8 cellular contexts compared by ENCODE assay signal in the genomic region with DNA sequence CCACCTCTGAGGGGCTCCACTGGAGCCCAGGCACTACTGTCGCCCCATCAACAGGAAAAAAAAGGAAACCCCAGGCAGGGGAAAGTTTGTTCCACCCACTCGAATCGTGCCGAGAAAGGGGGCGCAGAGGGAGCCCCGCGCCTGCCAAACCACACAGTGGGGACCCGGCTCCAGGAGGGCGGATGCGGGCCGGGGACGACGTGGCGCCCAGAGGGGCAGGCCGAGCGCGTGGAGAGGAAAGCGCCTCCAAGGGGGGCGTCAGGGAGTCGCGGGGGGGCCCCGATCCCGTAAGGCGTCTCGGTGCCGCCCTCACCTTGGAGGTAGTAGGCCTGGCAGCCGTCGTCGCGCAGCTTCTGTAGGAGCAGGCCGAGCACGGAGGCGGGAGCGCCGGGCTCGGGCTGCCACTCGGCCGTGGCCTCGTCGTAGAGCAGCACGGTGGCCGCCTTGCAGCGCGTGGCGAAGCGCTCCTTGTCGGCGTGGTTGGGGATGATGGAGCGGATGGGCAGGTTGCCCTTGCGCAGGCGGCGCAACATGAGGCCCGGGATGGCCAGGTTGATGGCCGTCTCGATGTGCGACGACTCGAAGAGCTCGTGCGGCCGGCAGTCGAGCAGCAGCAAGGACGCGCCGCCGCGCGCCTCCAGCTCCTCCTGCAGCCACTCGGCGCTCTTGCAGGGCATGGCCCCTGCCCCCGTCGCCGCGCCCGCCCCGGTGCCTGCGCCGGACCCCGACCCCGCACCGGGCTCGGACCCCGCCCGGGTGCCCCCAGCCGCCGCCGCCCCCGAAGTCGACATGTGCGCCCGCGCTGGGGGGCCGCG. TPM values are rescaled to one million over a fixed set of nuclear protein-coding genes. Genes with fewer than 3 reads are reported as not detected.
DNase-seq lines count a peak whose midpoint lies in the region; ATAC-seq and TF ChIP-seq lines count a peak whose summit lies in the region.

No MANE protein-coding gene starts in this region.

- H3K4me3 Mint-ChIP-seq in activated naive CD8-positive, alpha-beta T cell treated with anti-CD3 and anti-CD28 coated beads for 36 hours: peak overlapping the region; percentile 85

- H3K4me1 ChIP-seq in RWPE2 (ENCODE audit: insufficient read depth, poor library complexity, severe bottlenecking): peaks cover 22% of the 10 kb centered on the region
- H3K4me1 ChIP-seq in left ventricle myocardium inferior: peaks cover 66% of the 10 kb centered on the region

- DNase-seq in NCI-H1417 (lab: John Stamatoyannopoulos, UW) (peak; percentile 19 to 60 (median 44)), NCI-H1417 treated with DMSO at 0.1 percent for 48 hours (lab: John Stamatoyannopoulos, UW) (no peak), RWPE2 (ENCODE audit: low spot score) (no peak), left ventricle myocardium inferior (peak; percentile 53), retinal pigment epithelial cell (ENCODE audit: low read depth) (no peak), NCI-H187 treated with DMSO at 0.1 percent for 48 hours (lab: John Stamatoyannopoulos, UW) (no peak)
- DNase-seq in activated naive CD8-positive, alpha-beta T cell treated with anti-CD3 and anti-CD28 coated beads for 36 hours: peak; percentile 71

- TF ChIP-seq CTCF in RWPE2 (IDR thresholded peaks at IDR 0.05; ENCODE audit: poor library complexity, severe bottlenecking) (no peak), left ventricle myocardium inferior (IDR thresholded peaks at IDR 0.05; ENCODE audit: borderline replicate concordance) (peak; percentile 50), retinal pigment epithelial cell (conservative IDR thresholded peaks at IDR 0.05; ENCODE audit: low read depth, low read length) (peak; percentile 29)

- H3K36me3 ChIP-seq in RWPE2 (ENCODE audit: low read depth) (peaks cover 50% of the 10 kb centered on the region), left ventricle myocardium inferior (peaks cover 31% of the 10 kb centered on the region)

- H3K27me3 ChIP-seq in RWPE2 (ENCODE audit: insufficient read depth, poor library complexity, severe bottlenecking) (no peaks in the 10 kb centered on the region), left ventricle myocardium inferior (ENCODE audit: low read depth) (no peaks in the 10 kb centered on the region)

- no peaks in the 10 kb centered on the region for H3K27me3 Mint-ChIP-seq in activated naive CD8-positive, alpha-beta T cell treated with anti-CD3 and anti-CD28 coated beads for 36 hours

- no peaks in the 10 kb centered on the region for H3K9me3 Mint-ChIP-seq in activated naive CD8-positive, alpha-beta T cell treated with anti-CD3 and anti-CD28 coated beads for 36 hours

- peak overlapping the region; percentile 90 for H3K27ac Mint-ChIP-seq in activated naive CD8-positive, alpha-beta T cell treated with anti-CD3 and anti-CD28 coated beads for 36 hours

- peaks cover 13% of the 10 kb centered on the region for H3K36me3 Mint-ChIP-seq in activated naive CD8-positive, alpha-beta T cell treated with anti-CD3 and anti-CD28 coated beads for 36 hours

- ATAC-seq in HG02870 (IDR thresholded peaks at IDR 0.05; ENCODE audit: unreplicated experiment) (peak; percentile 2), RWPE2 (ENCODE audit: low read depth) (no peak)

- peak overlapping the region; percentile 89 for H3K4me3 ChIP-seq in RWPE2 (ENCODE audit: severe bottlenecking)
- peak overlapping the region; percentile 80 for H3K4me3 ChIP-seq in left ventricle myocardium inferior
- peak overlapping the region; percentile 88 for H3K4me3 ChIP-seq in retinal pigment epithelial cell (ENCODE audit: low read length)

- intact Hi-C loops in left ventricle myocardium inferior (cut with micrococcal nuclease): loop anchor here (10.0 kb wide), 2 partner anchors 49 to 51 kb away; no protein-coding TSS in a partner anchor

- H3K9me3 ChIP-seq in RWPE2 (ENCODE audit: severe bottlenecking) (no peaks in the 10 kb centered on the region), left ventricle myocardium inferior (replicated peaks) (no peaks in the 10 kb centered on the region)

- peaks cover 35% of the 10 kb centered on the region for H3K4me1 Mint-ChIP-seq in activated naive CD8-positive, alpha-beta T cell treated with anti-CD3 and anti-CD28 coated beads for 36 hours

- H3K27ac ChIP-seq in RWPE2 (ENCODE audit: poor library complexity, severe bottlenecking) (peak overlapping the region; percentile 99), left ventricle myocardium inferior (replicated peaks) (peak overlapping the region; percentile 95)

RNA-seq across cellular contexts. Expression of a gene that starts 0.6 kb away (rescaled TPM):
- 10 to 100 TPM; 21.7 to 22.0 TPM for total RNA-seq in activated naive CD8-positive, alpha-beta T cell treated with anti-CD3 and anti-CD28 coated beads for 36 hours
- total RNA-seq in left ventricle myocardium inferior: 23.1 TPM

Comparison
In these comparisons a context has a peak if more than half of its experiments do, and no peak if none do; other contexts are left out.
1. DNase-seq: peak in NCI-H1417 (3 of 3), activated naive CD8-positive, alpha-beta T cell treated with anti-CD3 and anti-CD28 coated beads for 36 hours (single experiment) and left ventricle myocardium inferior (single experiment); none in NCI-H1417 treated with DMSO at 0.1 percent for 48 hours (single experiment), RWPE2 (single experiment), retinal pigment epithelial cell (single experiment) and NCI-H187 treated with DMSO at 0.1 percent for 48 hours (single experiment).
2. Peak in every context shown above with its lines, with median percentiles within 50 percentile points of each other: H3K4me3 ChIP-seq.